In genomic region chr6:113591896-113592827, GRCh38 we compare ENCODE assay signal across 10 cellular contexts.
DNase-seq lines count a peak whose midpoint lies in the region; ATAC-seq and TF ChIP-seq lines count a peak whose summit lies in the region.
"Had no signal": no experiment of that assay in that cellular context is flagged by ENCODE, and none has a peak within 500 bp of the region (broad histone marks: within the 10 kb centered on the region; RNA-seq: fewer than 3 reads in every experiment).

No MANE protein-coding gene starts in this region.

- DNase-seq in NCI-H2081 (lab: John Stamatoyannopoulos, UW) = peak; percentile 6 to 22
- no peak for DNase-seq in NCI-H2081 treated with DMSO at 0.1 percent for 48 hours (lab: John Stamatoyannopoulos, UW)
- peak; percentile 49 for DNase-seq in NCI-H2107 treated with DMSO at 0.1 percent for 48 hours (lab: John Stamatoyannopoulos, UW; ENCODE audit: unreplicated experiment)
- no peak for DNase-seq in endothelial cell (ENCODE audit: low spot score)
- peak; percentile 15 to 33 for DNase-seq in thyroid gland
- DNase-seq in KG1 (lab: John Stamatoyannopoulos, UW) = no peak
- DNase-seq: ACHN; activated CD4-positive, alpha-beta T cell treated with anti-CD3 and anti-CD28 coated beads, Interleukin-2, amount 50 U/mL, for 4 hours had no signal

- no peaks in the 10 kb centered on the region for H3K9me3 Mint-ChIP-seq in endothelial cell (ENCODE audit: unreplicated experiment)

- H3K27me3 Mint-ChIP-seq in endothelial cell (ENCODE audit: unreplicated experiment) = peaks cover 4% of the 10 kb centered on the region

- no peak overlapping the region for H3K4me3 ChIP-seq in thyroid gland (replicated peaks in 1 of 3)

- peak overlapping the region; percentile 22 for H3K27ac Mint-ChIP-seq in endothelial cell (ENCODE audit: unreplicated experiment)

- ATAC-seq in GM19328 (IDR thresholded peaks at IDR 0.05; ENCODE audit: unreplicated experiment) = no peak
- no peak for ATAC-seq in HG03342 (IDR thresholded peaks at IDR 0.05; ENCODE audit: unreplicated experiment)

- H3K4me1 ChIP-seq in thyroid gland = peaks cover 0 to 7% of the 10 kb centered on the region in 2 donors

- TF ChIP-seq POLR2A in thyroid gland (IDR thresholded peaks at IDR 0.05) = no peak

- intact Hi-C loops in thyroid gland (cut with DNase I) = no loop called here

- no peaks in the 10 kb centered on the region for H3K36me3 Mint-ChIP-seq in endothelial cell (ENCODE audit: low read depth, unreplicated experiment)

- H3K4me3 Mint-ChIP-seq in endothelial cell (ENCODE audit: unreplicated experiment) = no peak overlapping the region

- TF ChIP-seq CTCF in endothelial cell (IDR thresholded peaks at IDR 0.05; ENCODE audit: unreplicated experiment) (no peak), thyroid gland (IDR thresholded peaks at IDR 0.05) (no peak)

- no peaks in the 10 kb centered on the region for H3K27me3 ChIP-seq in thyroid gland

- WGBS in thyroid gland, 2 donors = 61 to 70% methylated on average over 2 of the region's 2 CpGs

- H3K9me3 ChIP-seq in thyroid gland = no peaks in the 10 kb centered on the region

- no peaks in the 10 kb centered on the region for H3K36me3 ChIP-seq in thyroid gland

- H3K27ac ChIP-seq in thyroid gland = no peak overlapping the region

- peaks cover 29% of the 10 kb centered on the region for H3K4me1 Mint-ChIP-seq in endothelial cell (ENCODE audit: unreplicated experiment)

Comparison
In these comparisons a context has a peak if more than half of its experiments do, and no peak if none do; other contexts are left out.
1. DNase-seq: peak in NCI-H2081 (2 of 2), NCI-H2107 treated with DMSO at 0.1 percent for 48 hours (single experiment) and thyroid gland (2 of 2); none in NCI-H2081 treated with DMSO at 0.1 percent for 48 hours (single experiment), endothelial cell (single experiment) and KG1 (single experiment).